In the genomic region with DNA sequence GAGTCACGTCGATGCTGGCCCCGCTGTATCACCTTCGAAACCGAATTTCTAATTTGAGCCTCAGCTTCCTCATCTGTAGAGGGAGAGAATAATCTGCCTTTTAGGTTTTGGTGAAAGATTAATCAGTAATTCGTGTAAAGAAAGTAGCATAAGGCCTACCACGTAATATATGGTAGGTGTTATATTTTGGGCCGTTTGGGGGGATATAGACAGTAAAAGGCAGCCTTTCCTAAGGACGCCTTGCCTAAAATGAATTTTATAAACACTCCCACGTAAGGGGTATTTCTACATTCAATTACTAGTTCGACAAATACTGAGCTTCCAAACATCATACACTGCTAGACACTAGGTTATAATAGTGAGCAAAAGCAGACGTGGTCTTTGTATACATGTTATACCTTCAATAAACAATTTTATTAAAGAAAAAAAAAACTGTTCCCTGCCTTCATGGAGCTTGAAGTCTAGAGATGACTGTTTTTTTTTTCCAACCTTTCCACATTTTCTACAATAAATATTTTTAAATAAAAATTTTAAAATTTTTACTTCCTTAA, we compare ENCODE assay signal across 8 cellular contexts. TPM values are rescaled to one million over a fixed set of nuclear protein-coding genes. Genes with fewer than 3 reads are reported as not detected.
DNase-seq lines count a peak whose midpoint lies in the region; ATAC-seq and TF ChIP-seq lines count a peak whose summit lies in the region.

No MANE protein-coding gene starts in this region.

- H3K4me3 ChIP-seq in SU-DHL-6 (ENCODE audit: insufficient read depth, low read length, poor library complexity, severe bottlenecking) (peak overlapping the region; percentile 94), foreskin fibroblast (ENCODE audit: low read depth in 1 of 2, low read length in 2 of 2) (peak overlapping the region; percentile 94 to 99), skeletal muscle satellite cell (ENCODE audit: low read length) (peak overlapping the region; percentile 95)

- H3K79me2 ChIP-seq in SU-DHL-6 (ENCODE audit: insufficient read depth, low read length) = peaks cover 22% of the 10 kb centered on the region

- H3K4me1 ChIP-seq in skeletal muscle satellite cell (ENCODE audit: control insufficient read depth, insufficient read depth, low read length) = peaks cover 39% of the 10 kb centered on the region

- H3K36me3 ChIP-seq in SU-DHL-6 (ENCODE audit: low read length) (peaks cover 3% of the 10 kb centered on the region; the same call in 1 of the 2 replicates), skeletal muscle satellite cell (ENCODE audit: insufficient read depth, low read length) (peaks cover 25% of the 10 kb centered on the region)

- TF ChIP-seq CTCF in SU-DHL-6 (IDR thresholded peaks at IDR 0.05; ENCODE audit: insufficient read depth, low read length, poor library complexity, severe bottlenecking) (no peak), foreskin fibroblast (IDR thresholded peaks at IDR 0.05; ENCODE audit: low read depth, low read length) (no peak)

- H3K4me2 ChIP-seq in SU-DHL-6 (ENCODE audit: low read depth, low read length, poor library complexity, severe bottlenecking) (peak overlapping the region; percentile 89), skeletal muscle satellite cell (ENCODE audit: low read length) (peak overlapping the region; percentile 77)

- H3K27me3 ChIP-seq in SU-DHL-6 (ENCODE audit: low read length) (no peaks in the 10 kb centered on the region), skeletal muscle satellite cell (ENCODE audit: control insufficient read depth, insufficient read depth, low read length) (no peaks in the 10 kb centered on the region)

- H3K9me3 ChIP-seq in SU-DHL-6 (ENCODE audit: insufficient read depth, low read length) (no peaks in the 10 kb centered on the region), skeletal muscle satellite cell (replicated peaks; ENCODE audit: low read length) (no peaks in the 10 kb centered on the region)

- 0 out of 2 replicates have a peak, but pooled peaks cover 12% of the 10 kb centered on the region for H3F3A ChIP-seq in SU-DHL-6 (ENCODE audit: insufficient read depth)

- ATAC-seq in GM21717 (IDR thresholded peaks at IDR 0.05; ENCODE audit: unreplicated experiment) = peak; percentile 8
- no peak for ATAC-seq in HG02852 (IDR thresholded peaks at IDR 0.05; ENCODE audit: unreplicated experiment)
- no peak for ATAC-seq in HG03342 (IDR thresholded peaks at IDR 0.05; ENCODE audit: unreplicated experiment)

- peak overlapping the region; percentile 90 for H2AFZ ChIP-seq in SU-DHL-6 (ENCODE audit: low read depth, low read length, severe bottlenecking)

- no peaks in the 10 kb centered on the region for H3K9me2 ChIP-seq in SU-DHL-6 (replicated peaks; ENCODE audit: insufficient read depth, low read length)

- peak overlapping the region; percentile 74 for H3K27ac ChIP-seq in SU-DHL-6 (ENCODE audit: low read depth, low read length)

- no peak for DNase-seq in foreskin fibroblast
- DNase-seq in hypothalamus (lab: John Stamatoyannopoulos, UW) = no peak
- no peak for DNase-seq in NCI-H1436 treated with DMSO at 0.1 percent for 48 hours (lab: John Stamatoyannopoulos, UW)

- H4K20me1 ChIP-seq in SU-DHL-6 (ENCODE audit: low read depth, low read length) = peaks cover 5% of the 10 kb centered on the region

- peak overlapping the region; percentile 94 for H3K9ac ChIP-seq in SU-DHL-6 (ENCODE audit: low read length)
- peak overlapping the region; percentile 99 for H3K9ac ChIP-seq in skeletal muscle satellite cell (ENCODE audit: low read depth, low read length)

RNA-seq across cellular contexts. Expression of gene JAGN1, which starts 0.7 kb away (rescaled TPM):
- total RNA-seq in skeletal muscle satellite cell (2012; rRNA removed) = 44.4 and 46.1 TPM in 2 replicates

RNA-seq across cellular contexts. Expression of gene CIDEC, which starts 11.1 kb away (rescaled TPM):
- total RNA-seq in skeletal muscle satellite cell (2012; rRNA removed) = 7.1 and 11.1 TPM in 2 replicates

RNA-seq across cellular contexts. Expression of gene IL17RE, which starts 11.5 kb away (rescaled TPM):
- 2.8 and 4.4 TPM in 2 replicates for total RNA-seq in skeletal muscle satellite cell (2012; rRNA removed)

RNA-seq across cellular contexts. Expression of gene IL17RC, which starts 25.8 kb away (rescaled TPM):
- 121 and 264 TPM in 2 replicates for total RNA-seq in skeletal muscle satellite cell (2012; rRNA removed)

RNA-seq across cellular contexts. Expression of gene CRELD1, which starts 42.5 kb away (rescaled TPM):
- 6.8 and 13.7 TPM in 2 replicates for total RNA-seq in skeletal muscle satellite cell (2012; rRNA removed)
